Comparison of ENCODE assay signal across 37 cellular contexts in the genomic region with DNA sequence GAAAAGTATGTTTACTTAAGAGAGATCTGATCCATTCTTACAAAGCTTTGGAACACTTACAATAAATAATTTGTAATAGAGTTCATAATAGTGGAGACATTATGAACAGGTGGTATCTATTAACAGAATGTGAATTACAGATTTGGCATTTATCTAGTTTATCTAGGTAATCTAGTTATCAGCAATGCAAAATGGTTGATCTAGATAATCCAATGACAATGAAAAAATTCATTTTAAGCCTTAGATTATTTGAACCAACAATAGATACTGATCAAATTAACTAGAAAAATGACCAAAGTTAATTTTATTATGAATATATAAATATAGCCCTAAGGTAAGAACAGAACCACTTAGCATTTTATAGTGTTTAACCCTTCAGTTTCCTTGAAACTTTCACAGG. TPM values are rescaled to one million over a fixed set of nuclear protein-coding genes. Genes with fewer than 3 reads are reported as not detected.
"Had no signal": no experiment of that assay in that cellular context is flagged by ENCODE, and none has a peak within 500 bp of the region (broad histone marks: within the 10 kb centered on the region; RNA-seq: fewer than 3 reads in every experiment).

No MANE protein-coding gene starts in this region.

- H3K9me3 ChIP-seq: adrenal gland, ascending aorta had no signal

- H3K36me3 Mint-ChIP-seq: activated CD4-positive, alpha-beta memory T cell treated with anti-CD3 and anti-CD28 coated beads for 36 hours; activated naive CD4-positive, alpha-beta T cell treated with anti-CD3 and anti-CD28 coated beads, Interleukin-2, amount 50 U/mL, for 72 hours; activated naive CD8-positive, alpha-beta T cell treated with anti-CD3 and anti-CD28 coated beads for 36 hours; brain had no signal

- ATAC-seq: activated CD8-positive, alpha-beta T cell treated with anti-CD3 and anti-CD28 coated beads for 36 hours; activated naive CD4-positive, alpha-beta T cell treated with anti-CD3 and anti-CD28 coated beads, Interleukin-2, amount 50 U/mL, for 72 hours; activated T-cell treated with anti-CD3 and anti-CD28 coated beads, Interleukin-2, amount 50 U/mL, for 4 hours; activated T-cell treated with anti-CD3 and anti-CD28 coated beads, Interleukin-2, amount 50 U/mL, for 72 hours; activated T-helper 17 cell treated with anti-CD3 and anti-CD28 coated beads, Interleukin-2, amount 50 U/mL, for 72 hours had no signal

- H3K27ac ChIP-seq: adrenal gland, ascending aorta, cardiac muscle cell, VCaP had no signal

- H3K36me3 ChIP-seq: adrenal gland, ascending aorta, cardiac muscle cell had no signal

- H3K4me1 Mint-ChIP-seq: activated naive CD8-positive, alpha-beta T cell treated with anti-CD3 and anti-CD28 coated beads for 36 hours had no signal

- H3K4me3 ChIP-seq: adrenal gland, ascending aorta, cardiac muscle cell had no signal

- H3K4me1 ChIP-seq: adrenal gland, ascending aorta had no signal

- H3K9me3 Mint-ChIP-seq: activated B cell treated with CpG ODN at 0.5 μM for 24 hours; activated CD4-positive, alpha-beta memory T cell treated with anti-CD3 and anti-CD28 coated beads for 36 hours; activated CD4-positive, alpha-beta T cell treated with anti-CD3 and anti-CD28 coated beads, Interleukin-2, amount 10 ng/mL, durations not matched to agents 24 days and 14 days; activated CD8-positive, alpha-beta T cell treated with anti-CD3 and anti-CD28 coated beads for 36 hours; activated naive CD4-positive, alpha-beta T cell treated with anti-CD3 and anti-CD28 coated beads for 36 hours; activated naive CD4-positive, alpha-beta T cell treated with anti-CD3 and anti-CD28 coated beads, Interleukin-2, amount 50 U/mL, for 72 hours; activated naive CD8-positive, alpha-beta T cell treated with anti-CD3 and anti-CD28 coated beads for 36 hours; activated T-cell treated with anti-CD3 and anti-CD28 coated beads, Interleukin-2, amount 50 U/mL, for 4 hours; activated T-cell treated with anti-CD3 and anti-CD28 coated beads, Interleukin-2, amount 50 U/mL, for 72 hours; activated T-helper 1 cell treated with anti-CD3 and anti-CD28 coated beads, Interleukin-12 subunit alpha, Interleukin-12 subunit beta, Interleukin-2, Interleukin-4 antibody, amounts not matched to agents 30 ng/mL and 10 ng/mL and 1 ng/mL, durations not matched to agents 14 hours and 24 hours and 36 hours; activated T-helper 17 cell treated with anti-CD3 and anti-CD28 coated beads, Interleukin-2, amount 50 U/mL, for 72 hours; brain; central memory CD8-positive, alpha-beta T cell; T-helper 2 cell treated with Interferon-gamma antibody and Interleukin-4, amounts not matched to agents 5 μg/mL and 100 μg/mL, for 36 hours had no signal

- H3K27me3 ChIP-seq: adrenal gland, ascending aorta, cardiac muscle cell had no signal

- DNase-seq: activated B cell treated with CpG ODN at 0.5 μM for 24 hours; activated CD4-positive, alpha-beta memory T cell treated with anti-CD3 and anti-CD28 coated beads for 36 hours; activated CD4-positive, alpha-beta T cell treated with anti-CD3 and anti-CD28 coated beads for 4 hours; activated CD4-positive, alpha-beta T cell treated with anti-CD3 and anti-CD28 coated beads, Interleukin-2, amount 50 U/mL, for 1 hour; activated CD4-positive, alpha-beta T cell treated with anti-CD3 and anti-CD28 coated beads, Interleukin-2, amount 50 U/mL, for 4 hours; activated CD4-positive, CD25-positive, alpha-beta regulatory T cell treated with anti-CD3 and anti-CD28 coated beads, Interleukin-2, amount 50 U/mL, for 72 hours; activated CD8-positive, alpha-beta memory T cell treated with anti-CD3 and anti-CD28 coated beads, Interleukin-2, amount 50 U/mL, for 4 hours; activated CD8-positive, alpha-beta T cell treated with anti-CD3 and anti-CD28 coated beads for 36 hours; activated effector memory CD4-positive, alpha-beta T cell treated with anti-CD3 and anti-CD28 coated beads, Interleukin-2, amount 50 U/mL, for 16 hours; activated gamma-delta T cell treated with Interleukin-2 at 50 U/mL for 16 hours; activated naive CD4-positive, alpha-beta T cell; activated naive CD4-positive, alpha-beta T cell treated with anti-CD3 and anti-CD28 coated beads for 36 hours; activated naive CD4-positive, alpha-beta T cell treated with anti-CD3 and anti-CD28 coated beads, Interleukin-2, amount 50 U/mL, for 16 hours; activated naive CD8-positive, alpha-beta T cell treated with anti-CD3 and anti-CD28 coated beads for 36 hours; activated T-cell treated with anti-CD3 and anti-CD28 coated beads for 4 hours; activated T-cell treated with anti-CD3 and anti-CD28 coated beads, Interleukin-2, amount 50 U/mL, for 1 hour; activated T-cell treated with anti-CD3 and anti-CD28 coated beads, Interleukin-2, amount 50 U/mL, for 4 hours; activated T-cell treated with anti-CD3 and anti-CD28 coated beads, Interleukin-2, amount 50 U/mL, for 72 hours; adrenal gland; amygdala; anterior cingulate cortex; caudate nucleus; cerebellar nuclear complex; T-helper 2 cell; T-helper 9 cell had no signal

- H3K4me3 Mint-ChIP-seq: activated B cell treated with CpG ODN at 0.5 μM for 24 hours; activated CD4-positive, alpha-beta memory T cell treated with anti-CD3 and anti-CD28 coated beads for 36 hours; activated CD4-positive, alpha-beta T cell treated with anti-CD3 and anti-CD28 coated beads, Interleukin-2, amount 10 ng/mL, durations not matched to agents 24 days and 14 days; activated CD8-positive, alpha-beta T cell treated with anti-CD3 and anti-CD28 coated beads for 36 hours; activated naive CD4-positive, alpha-beta T cell treated with anti-CD3 and anti-CD28 coated beads for 36 hours; activated naive CD8-positive, alpha-beta T cell treated with anti-CD3 and anti-CD28 coated beads for 36 hours; activated T-cell treated with anti-CD3 and anti-CD28 coated beads, Interleukin-2, amount 50 U/mL, for 4 hours; activated T-cell treated with anti-CD3 and anti-CD28 coated beads, Interleukin-2, amount 50 U/mL, for 72 hours; activated T-helper 1 cell treated with anti-CD3 and anti-CD28 coated beads, Interleukin-12 subunit alpha, Interleukin-12 subunit beta, Interleukin-2, Interleukin-4 antibody, amounts not matched to agents 30 ng/mL and 10 ng/mL and 1 ng/mL, durations not matched to agents 14 hours and 24 hours and 36 hours; activated T-helper 17 cell treated with anti-CD3 and anti-CD28 coated beads, Interleukin-2, amount 50 U/mL, for 72 hours; brain; central memory CD8-positive, alpha-beta T cell; T-helper 2 cell treated with Interferon-gamma antibody and Interleukin-4, amounts not matched to agents 5 μg/mL and 100 μg/mL, for 36 hours had no signal

- H3K27ac Mint-ChIP-seq: activated B cell treated with CpG ODN at 0.5 μM for 24 hours; activated CD4-positive, alpha-beta memory T cell treated with anti-CD3 and anti-CD28 coated beads for 36 hours; activated CD4-positive, alpha-beta T cell treated with anti-CD3 and anti-CD28 coated beads, Interleukin-2, amount 10 ng/mL, durations not matched to agents 24 days and 14 days; activated CD8-positive, alpha-beta T cell treated with anti-CD3 and anti-CD28 coated beads for 36 hours; activated naive CD4-positive, alpha-beta T cell treated with anti-CD3 and anti-CD28 coated beads for 36 hours; activated naive CD4-positive, alpha-beta T cell treated with anti-CD3 and anti-CD28 coated beads, Interleukin-2, amount 50 U/mL, for 72 hours; activated naive CD8-positive, alpha-beta T cell treated with anti-CD3 and anti-CD28 coated beads for 36 hours; activated T-cell treated with anti-CD3 and anti-CD28 coated beads, Interleukin-2, amount 50 U/mL, for 72 hours; activated T-helper 1 cell treated with anti-CD3 and anti-CD28 coated beads, Interleukin-12 subunit alpha, Interleukin-12 subunit beta, Interleukin-2, Interleukin-4 antibody, amounts not matched to agents 30 ng/mL and 10 ng/mL and 1 ng/mL, durations not matched to agents 14 hours and 24 hours and 36 hours; activated T-helper 17 cell treated with anti-CD3 and anti-CD28 coated beads, Interleukin-2, amount 50 U/mL, for 72 hours; brain; T-helper 2 cell treated with Interferon-gamma antibody and Interleukin-4, amounts not matched to agents 5 μg/mL and 100 μg/mL, for 36 hours had no signal

- FAIRE-seq: bronchial epithelial cell had no signal

RNA-seq across cellular contexts. Expression of gene NSUN7, which starts 10.4 kb away (rescaled TPM):
- total RNA-seq: activated CD8-positive, alpha-beta memory T cell treated with anti-CD3 and anti-CD28 coated beads for 36 hours; activated T-cell treated with anti-CD3 and anti-CD28 coated beads, Interleukin-2, amount 50 U/mL, for 4 hours had no signal
